ENCODE assay signal across 9 cellular contexts in genomic region chr4:182447938-182448280, GRCh38.
DNase-seq lines count a peak whose midpoint lies in the region; ATAC-seq and TF ChIP-seq lines count a peak whose summit lies in the region.
"Had no signal": no experiment of that assay in that cellular context is flagged by ENCODE, and none has a peak within 500 bp of the region (broad histone marks: within the 10 kb centered on the region; RNA-seq: fewer than 3 reads in every experiment).

No MANE protein-coding gene starts in this region.

- peaks cover 63% of the 10 kb centered on the region for H3K27me3 Mint-ChIP-seq in T-helper 1 cell treated with Interleukin-12 subunit alpha and Interleukin-12 subunit beta and Interleukin-4 antibody, amounts not matched to agents 30 μg/mL and 1 μg/mL, for 36 hours (ENCODE audit: low read depth)
- H3K27me3 Mint-ChIP-seq in central memory CD8-positive, alpha-beta T cell = peaks cover 84% of the 10 kb centered on the region

- TF ChIP-seq CTCF in left lung (IDR thresholded peaks at IDR 0.05) = no peak

- no peaks in the 10 kb centered on the region for H4K20me1 ChIP-seq in Karpas-422 (ENCODE audit: insufficient read depth, low read depth, low read length)

- H3K9me3 Mint-ChIP-seq in T-helper 1 cell treated with Interleukin-12 subunit alpha and Interleukin-12 subunit beta and Interleukin-4 antibody, amounts not matched to agents 30 μg/mL and 1 μg/mL, for 36 hours = no peaks in the 10 kb centered on the region
- H3K9me3 Mint-ChIP-seq in central memory CD8-positive, alpha-beta T cell = peaks cover 5% of the 10 kb centered on the region

- H3K36me3 Mint-ChIP-seq in T-helper 1 cell treated with Interleukin-12 subunit alpha and Interleukin-12 subunit beta and Interleukin-4 antibody, amounts not matched to agents 30 μg/mL and 1 μg/mL, for 36 hours (ENCODE audit: low read depth) = no peaks in the 10 kb centered on the region
- H3K36me3 Mint-ChIP-seq in central memory CD8-positive, alpha-beta T cell (ENCODE audit: insufficient read depth) = peaks cover 4% of the 10 kb centered on the region

- H2AFZ ChIP-seq in Karpas-422 (ENCODE audit: low read length) = no peak overlapping the region

- no peak for DNase-seq in T-helper 1 cell
- no peak for DNase-seq in central memory CD8-positive, alpha-beta T cell (ENCODE audit: low spot score in 2 of 2)
- no peak for DNase-seq in left lung
- DNase-seq in Karpas-422 = no peak
- DNase-seq in NCI-H2196 (lab: John Stamatoyannopoulos, UW; ENCODE audit: unreplicated experiment) = no peak
- DNase-seq in DMS 273 (lab: John Stamatoyannopoulos, UW; ENCODE audit: unreplicated experiment) = no peak

- no peak overlapping the region for H3K9ac ChIP-seq in Karpas-422 (ENCODE audit: low read length)

- no peaks in the 10 kb centered on the region for H3K79me2 ChIP-seq in Karpas-422 (ENCODE audit: low read length)

- no peak overlapping the region for H3K4me2 ChIP-seq in Karpas-422 (ENCODE audit: low read depth, low read length, poor library complexity, severe bottlenecking)

- H3K36me3 ChIP-seq in left lung = no peaks in the 10 kb centered on the region
- H3K36me3 ChIP-seq in Karpas-422 (ENCODE audit: insufficient read depth, low read length) = no peaks in the 10 kb centered on the region

- H3K27ac ChIP-seq in left lung (no peak overlapping the region), temporal lobe (ENCODE audit: low read depth, low read length) (peak overlapping the region; percentile 56), Karpas-422 (ENCODE audit: low read length) (no peak overlapping the region)
- H3K27ac ChIP-seq: HL-60 had no signal

- H3K27me3 ChIP-seq in left lung (peaks cover 56 to 78% of the 10 kb centered on the region in 2 donors), Karpas-422 (ENCODE audit: low read length) (no peaks in the 10 kb centered on the region)

- peak overlapping the region; percentile 67 for H3K4me3 Mint-ChIP-seq in T-helper 1 cell treated with Interleukin-12 subunit alpha and Interleukin-12 subunit beta and Interleukin-4 antibody, amounts not matched to agents 30 μg/mL and 1 μg/mL, for 36 hours
- H3K4me3 Mint-ChIP-seq in central memory CD8-positive, alpha-beta T cell = peak overlapping the region; percentile 73

- ATAC-seq in central memory CD8-positive, alpha-beta T cell (replicated peaks; ENCODE audit: extremely low read depth, poor library complexity, severe bottlenecking) = no peak
- ATAC-seq in left lung = peak; percentile 41

- H3K9me3 ChIP-seq in left lung = no peaks in the 10 kb centered on the region
- H3K9me3 ChIP-seq in Karpas-422 (ENCODE audit: low read length) = no peaks in the 10 kb centered on the region

- H3K27ac Mint-ChIP-seq in T-helper 1 cell treated with Interleukin-12 subunit alpha and Interleukin-12 subunit beta and Interleukin-4 antibody, amounts not matched to agents 30 μg/mL and 1 μg/mL, for 36 hours = no peak overlapping the region
- peak overlapping the region; percentile 26 for H3K27ac Mint-ChIP-seq in central memory CD8-positive, alpha-beta T cell (ENCODE audit: low read depth)

- no peaks in the 10 kb centered on the region for H3K9me2 ChIP-seq in Karpas-422 (replicated peaks; ENCODE audit: insufficient read depth, low read length)

- H3K4me3 ChIP-seq in left lung (peak overlapping the region; percentile 40 to 47), Karpas-422 (ENCODE audit: low read length) (no peak overlapping the region)

- peaks cover 6% of the 10 kb centered on the region for H3K4me1 Mint-ChIP-seq in T-helper 1 cell treated with Interleukin-12 subunit alpha and Interleukin-12 subunit beta and Interleukin-4 antibody, amounts not matched to agents 30 μg/mL and 1 μg/mL, for 36 hours (ENCODE audit: low read depth)
- H3K4me1 Mint-ChIP-seq in central memory CD8-positive, alpha-beta T cell = peaks cover 8% of the 10 kb centered on the region

- H3K4me1 ChIP-seq in left lung = peaks cover 0 to 13% of the 10 kb centered on the region in 2 donors
- no peaks in the 10 kb centered on the region for H3K4me1 ChIP-seq in Karpas-422 (ENCODE audit: low read length)

- intact Hi-C loops in left lung (cut with DNase I) = no loop called here
